ENCODE assay signal across 1 cellular context in genomic region chr1:89166705-89167104, GRCh38.
TF ChIP-seq lines count a peak whose summit lies in the region.

No MANE protein-coding gene starts in this region.

TF ChIP-seq in WTC11, 78 proteins besides CTCF, POLR2A, EP300 and RAD21 (continued from another document):
- no peak for TF ChIP-seq PRDM15 (CRISPR knock-in tag; IDR thresholded peaks at IDR 0.05)
